In genomic region chr1:248565530-248566373, GRCh38 we compare ENCODE assay signal across 10 cellular contexts. TPM values are rescaled to one million over a fixed set of nuclear protein-coding genes. Genes with fewer than 3 reads are reported as not detected.
A peak's percentile ranks its signal among the peaks of the same experiment; 100 is the strongest.
DNase-seq lines count a peak whose midpoint lies in the region; ATAC-seq and TF ChIP-seq lines count a peak whose summit lies in the region.
"Not testable (repeated sequence)": the region's sequence is repeated elsewhere in the genome, so short reads cannot be mapped to it uniquely, and the experiment has no call there.
"Had no signal": no experiment of that assay in that cellular context is flagged by ENCODE, and none has a peak within 500 bp of the region (broad histone marks: within the 10 kb centered on the region; RNA-seq: fewer than 3 reads in every experiment).

No MANE protein-coding gene starts in this region.

- TF ChIP-seq CTCF in CD14-positive monocyte (IDR thresholded peaks at IDR 0.05) = not testable (repeated sequence)

- ATAC-seq in GM18867 (IDR thresholded peaks at IDR 0.05; ENCODE audit: unreplicated experiment) (peak; percentile 74), GM21381 (IDR thresholded peaks at IDR 0.05; ENCODE audit: unreplicated experiment) (peak; percentile 69), HG02840 (IDR thresholded peaks at IDR 0.05; ENCODE audit: low FRiP score, unreplicated experiment) (peak; percentile 81), HG03280 (IDR thresholded peaks at IDR 0.05; ENCODE audit: unreplicated experiment) (peak; percentile 79)

- H3K36me3 Mint-ChIP-seq in CD14-positive monocyte; activated T-cell treated with anti-CD3 and anti-CD28 coated beads, Interleukin-2, amount 50 U/mL, for 24 hours (ENCODE audit: low read depth); dendritic cell treated with granulocyte-macrophage colony-stimulating factor and Interleukin-4, amounts not matched to agents 40 ng/mL and 50 ng/mL, for 4 days (ENCODE audit: low read depth): not testable (repeated sequence)

- H3K4me1 Mint-ChIP-seq in CD14-positive monocyte = peaks cover 28% of the 10 kb centered on the region
- H3K4me1 Mint-ChIP-seq in activated T-cell treated with anti-CD3 and anti-CD28 coated beads, Interleukin-2, amount 50 U/mL, for 24 hours (ENCODE audit: low read depth) = peaks cover 11% of the 10 kb centered on the region
- H3K4me1 Mint-ChIP-seq in dendritic cell treated with granulocyte-macrophage colony-stimulating factor and Interleukin-4, amounts not matched to agents 40 ng/mL and 50 ng/mL, for 4 days (ENCODE audit: low read depth) = peaks cover 19% of the 10 kb centered on the region

- not testable (repeated sequence) for H3K9me3 Mint-ChIP-seq in CD14-positive monocyte; activated T-cell treated with anti-CD3 and anti-CD28 coated beads, Interleukin-2, amount 50 U/mL, for 24 hours; dendritic cell treated with granulocyte-macrophage colony-stimulating factor and Interleukin-4, amounts not matched to agents 40 ng/mL and 50 ng/mL, for 4 days

- DNase-seq in CD14-positive monocyte (ENCODE audit: low spot score) = not testable (repeated sequence)
- DNase-seq in SIG-M5 treated with dmso at 0.1 percent for 504 hours (lab: John Stamatoyannopoulos, UW; ENCODE audit: unreplicated experiment) = peak; percentile 19
- DNase-seq in activated T-cell treated with anti-CD3 and anti-CD28 coated beads, Interleukin-2, amount 50 U/mL, for 24 hours = peak; percentile 30

- intact Hi-C loops in CD14-positive monocyte (cut with micrococcal nuclease); dendritic cell treated with granulocyte-macrophage colony-stimulating factor and Interleukin-4, amounts not matched to agents 40 ng/mL and 50 ng/mL, for 4 days (cut with micrococcal nuclease): not testable (repeated sequence)

- peak overlapping the region; percentile 70 to 93 for H3K4me3 Mint-ChIP-seq in CD14-positive monocyte
- H3K4me3 Mint-ChIP-seq in activated T-cell treated with anti-CD3 and anti-CD28 coated beads, Interleukin-2, amount 50 U/mL, for 24 hours = peak overlapping the region; percentile 69
- H3K4me3 Mint-ChIP-seq in dendritic cell treated with granulocyte-macrophage colony-stimulating factor and Interleukin-4, amounts not matched to agents 40 ng/mL and 50 ng/mL, for 4 days = peak overlapping the region; percentile 70

- H3K27ac Mint-ChIP-seq in CD14-positive monocyte = peak overlapping the region in 5 of 7 donors; percentile 13 to 84 (median 55)
- H3K27ac Mint-ChIP-seq in activated T-cell treated with anti-CD3 and anti-CD28 coated beads, Interleukin-2, amount 50 U/mL, for 24 hours = peak overlapping the region; percentile 91
- H3K27ac Mint-ChIP-seq in dendritic cell treated with granulocyte-macrophage colony-stimulating factor and Interleukin-4, amounts not matched to agents 40 ng/mL and 50 ng/mL, for 4 days = peak overlapping the region; percentile 69

- not testable (repeated sequence) for H3K27me3 Mint-ChIP-seq in CD14-positive monocyte (ENCODE audit: low read depth in 3 of 3); activated T-cell treated with anti-CD3 and anti-CD28 coated beads, Interleukin-2, amount 50 U/mL, for 24 hours; dendritic cell treated with granulocyte-macrophage colony-stimulating factor and Interleukin-4, amounts not matched to agents 40 ng/mL and 50 ng/mL, for 4 days

RNA-seq across cellular contexts. Expression of gene OR2T29, which starts 3.2 kb away (rescaled TPM):
- polyA plus RNA-seq in CD14-positive monocyte = not detected
- polyA plus RNA-seq: adipose tissue, IMR-90 had no signal

RNA-seq across cellular contexts. Expression of gene OR2T34, which starts 8.8 kb away (rescaled TPM):
- not detected for polyA plus RNA-seq in CD14-positive monocyte
- polyA plus RNA-seq: adipose tissue, IMR-90 had no signal

RNA-seq across cellular contexts. Expression of gene OR2T10, which starts 31.7 kb away (rescaled TPM):
- not detected for polyA plus RNA-seq in CD14-positive monocyte
- polyA plus RNA-seq: adipose tissue, IMR-90 had no signal

RNA-seq across cellular contexts. Expression of gene OR2G6, which starts 57.9 kb away (rescaled TPM):
- polyA plus RNA-seq in CD14-positive monocyte = not detected
- polyA plus RNA-seq: adipose tissue, IMR-90 had no signal
